In genomic region chr5:111735829-111736228, GRCh38 we compare ENCODE assay signal across 11 cellular contexts.
DNase-seq lines count a peak whose midpoint lies in the region; ATAC-seq lines count a peak whose summit lies in the region.
"Had no signal": no experiment of that assay in that cellular context is flagged by ENCODE, and none has a peak within 500 bp of the region (broad histone marks: within the 10 kb centered on the region; RNA-seq: fewer than 3 reads in every experiment).

No MANE protein-coding gene starts in this region.

- DNase-seq in activated CD8-positive, alpha-beta memory T cell treated with anti-CD3 and anti-CD28 coated beads, Interleukin-2, amount 50 U/mL, for 4 hours, result peak; percentile 19
- no peak for DNase-seq in activated CD8-positive, alpha-beta memory T cell treated with anti-CD3 and anti-CD28 coated beads for 24 hours
- peak; percentile 25 for DNase-seq in activated naive CD4-positive, alpha-beta T cell treated with anti-CD3 and anti-CD28 coated beads, Interleukin-2, amount 50 U/mL, for 16 hours
- DNase-seq in iPS-NIHi7 (ENCODE audit: extremely low spot score) (peak; percentile 65), stromal cell of bone marrow (ENCODE audit: low read depth) (peak; percentile 86), DMS153 (lab: John Stamatoyannopoulos, UW) (no peak)
- DNase-seq: CD4-positive, CD25-positive, alpha-beta regulatory T cell; NCI-H774; upper lobe of right lung had no signal

- ATAC-seq in GM19395 (IDR thresholded peaks at IDR 0.05; ENCODE audit: unreplicated experiment), result no peak
- ATAC-seq in GM21423 (IDR thresholded peaks at IDR 0.05; ENCODE audit: unreplicated experiment), result no peak
- ATAC-seq: upper lobe of right lung had no signal

Comparison
In these comparisons a context has a peak if more than half of its experiments do, and no peak if none do; other contexts are left out.
1. DNase-seq: peak in activated CD8-positive, alpha-beta memory T cell treated with anti-CD3 and anti-CD28 coated beads, Interleukin-2, amount 50 U/mL, for 4 hours (single experiment), activated naive CD4-positive, alpha-beta T cell treated with anti-CD3 and anti-CD28 coated beads, Interleukin-2, amount 50 U/mL, for 16 hours (single experiment), iPS-NIHi7 (single experiment) and stromal cell of bone marrow (single experiment); none in activated CD8-positive, alpha-beta memory T cell treated with anti-CD3 and anti-CD28 coated beads for 24 hours (single experiment) and DMS153 (single experiment).